ENCODE assay signal across 8 cellular contexts in genomic region chrX:10156199-10157031, GRCh38. TPM values are rescaled to one million over a fixed set of nuclear protein-coding genes. Genes with fewer than 3 reads are reported as not detected.
DNase-seq lines count a peak whose midpoint lies in the region; ATAC-seq and TF ChIP-seq lines count a peak whose summit lies in the region.

CLCN4 (plus strand) TSS chrX:10156975; CDS start chrX:10185033, 28,058 bp downstream.

- in situ Hi-C loops in GM23248 (cut with MboI) = no loop called here

- WGBS in GM23248 (ENCODE audit: low coverage in 1 of 2, low lambda C conversion rate in 2 of 2, missing lambda C conversion rate in 2 of 2), 2 experiments = 8 to 17% methylated on average over 10 to 17 of the region's 27 CpGs
- WGBS in adrenal gland, 4 donors = 10 to 47% (median 24%) methylated on average over 7 to 27 of the region's 27 CpGs
- 7 to 9% methylated on average over 26 to 27 of the region's 27 CpGs for WGBS in heart right ventricle, 2 donors

- intact Hi-C loops in Caco-2 (cut with micrococcal nuclease; ENCODE audit: unreplicated experiment) (loop anchor here (1.0 kb wide), 2 partner anchors 13 to 22 kb away; no protein-coding TSS in a partner anchor), adrenal gland (cut with DNase I) (no loop called here), heart right ventricle (cut with DNase I) (no loop called here)

- H3K9me3 ChIP-seq in Caco-2 (no peaks in the 10 kb centered on the region), GM23248 (ENCODE audit: low read depth) (no peaks in the 10 kb centered on the region), adrenal gland (replicated peaks in 1 of 3) (no peaks in the 10 kb centered on the region), heart right ventricle (no peaks in the 10 kb centered on the region), parathyroid adenoma (ENCODE audit: control insufficient read depth, low read length) (no peaks in the 10 kb centered on the region)

- H3K9me2 ChIP-seq in GM23248 (ENCODE audit: insufficient read depth) = no peaks in the 10 kb centered on the region

- peaks cover 12% of the 10 kb centered on the region for H3K4me1 Mint-ChIP-seq in Caco-2 (ENCODE audit: low read depth, unreplicated experiment)

- H3K4me1 ChIP-seq in Caco-2 (peaks cover 8% of the 10 kb centered on the region; the same call in 1 of the 2 replicates), GM23248 (ENCODE audit: insufficient read depth) (peaks cover 18% of the 10 kb centered on the region), adrenal gland (replicated peaks in 1 of 2) (peaks cover 0 to 10% of the 10 kb centered on the region in 2 donors), heart right ventricle (peaks cover 0 to 20% (median 2%) of the 10 kb centered on the region in 9 donors), parathyroid adenoma (no peaks in the 10 kb centered on the region)

- ATAC-seq in heart right ventricle (peak; percentile 72 to 96 (median 91)), GM19455 (IDR thresholded peaks at IDR 0.05; ENCODE audit: unreplicated experiment) (no peak)

- 0 out of 2 replicates have a peak within 1 kb of the TSS, but pooled peaks have one; percentile 18 for H3K27ac ChIP-seq in GM23248
- H3K27ac ChIP-seq in adrenal gland = peak within 1 kb of the TSS; percentile 21 to 78 (median 51)
- peak within 1 kb of the TSS; percentile 48 to 85 (median 73) for H3K27ac ChIP-seq in heart right ventricle
- peak within 1 kb of the TSS; percentile 95 for H3K27ac ChIP-seq in parathyroid adenoma

- no peaks in the 10 kb centered on the region for H3K36me3 ChIP-seq in Caco-2 (ENCODE audit: control insufficient read depth, insufficient read depth, low read length)
- no peaks in the 10 kb centered on the region for H3K36me3 ChIP-seq in GM23248 (ENCODE audit: low read depth)
- H3K36me3 ChIP-seq in adrenal gland (replicated peaks in 1 of 2) = no peaks in the 10 kb centered on the region
- no peaks in the 10 kb centered on the region for H3K36me3 ChIP-seq in heart right ventricle
- no peaks in the 10 kb centered on the region for H3K36me3 ChIP-seq in parathyroid adenoma (ENCODE audit: control insufficient read depth, insufficient read depth, low read length)

- BruUV-seq in Caco-2 (replicated peaks; lab: Mats Ljungman, UMichigan) = TSS peak; percentile 90

- H3K9ac ChIP-seq in GM23248 (peak within 1 kb of the TSS; percentile 53), parathyroid adenoma (no peak within 1 kb of the TSS)

- no peaks in the 10 kb centered on the region for H3K27me3 Mint-ChIP-seq in Caco-2 (ENCODE audit: insufficient read depth, unreplicated experiment)

- H2AFZ ChIP-seq in GM23248 = peak within 1 kb of the TSS; percentile 83
- peak within 1 kb of the TSS; percentile 79 for H2AFZ ChIP-seq in parathyroid adenoma

- peak within 1 kb of the TSS; percentile 26 for H3K4me3 ChIP-seq in Caco-2 (ENCODE audit: low read depth, low read length)
- H3K4me3 ChIP-seq in GM23248 = peak within 1 kb of the TSS; percentile 57
- H3K4me3 ChIP-seq in adrenal gland = peak within 1 kb of the TSS in 2 of 4 donors; percentile 15 to 49
- peak within 1 kb of the TSS; percentile 18 to 54 (median 46) for H3K4me3 ChIP-seq in heart right ventricle
- peak within 1 kb of the TSS; percentile 66 for H3K4me3 ChIP-seq in parathyroid adenoma (ENCODE audit: low read depth, low read length)

- CTCF ChIA-PET in Caco-2 (lab: Charles Lee) = interaction anchor here (0.8 kb wide), 1 partner anchor 13 kb away, joined by 3 read pairs; no protein-coding TSS in a partner anchor

- H3K36me3 Mint-ChIP-seq in Caco-2 (ENCODE audit: insufficient read depth, unreplicated experiment) = peaks cover 6% of the 10 kb centered on the region

- peaks cover 8% of the 10 kb centered on the region for H3F3A ChIP-seq in GM23248 (ENCODE audit: insufficient read depth)

- TF ChIP-seq POLR2A in adrenal gland (IDR thresholded peaks at IDR 0.05) = peak in 1 of 2 donors; percentile 67

- no peaks in the 10 kb centered on the region for H3K79me2 ChIP-seq in GM23248 (ENCODE audit: insufficient read depth)
- H3K79me2 ChIP-seq in parathyroid adenoma = peaks cover 15% of the 10 kb centered on the region

- H3K4me2 ChIP-seq in GM23248 (ENCODE audit: unreplicated experiment) = peak within 1 kb of the TSS; percentile 81
- peak within 1 kb of the TSS; percentile 77 for H3K4me2 ChIP-seq in parathyroid adenoma (ENCODE audit: low read length)

- TF ChIP-seq CTCF in Caco-2 (IDR thresholded peaks at IDR 0.05; ENCODE audit: insufficient read depth in 1 of 2, low read depth in 1 of 2, low read length in 1 of 2, severe bottlenecking in 1 of 2, unreplicated experiment in 1 of 2) (no peak), adrenal gland (IDR thresholded peaks at IDR 0.05) (no peak), heart right ventricle (IDR thresholded peaks at IDR 0.05) (no peak), parathyroid adenoma (IDR thresholded peaks at IDR 0.05) (no peak)

- H3K27me3 ChIP-seq in Caco-2 (replicated peaks; ENCODE audit: control insufficient read depth, insufficient read depth, low read length) (no peaks in the 10 kb centered on the region), GM23248 (replicated peaks; ENCODE audit: insufficient read depth) (no peaks in the 10 kb centered on the region), adrenal gland (peaks cover 22% of the 10 kb centered on the region), heart right ventricle (peaks cover 0 to 98% (median 0%) of the 10 kb centered on the region in 7 donors), parathyroid adenoma (ENCODE audit: control insufficient read depth, insufficient read depth, low read length) (no peaks in the 10 kb centered on the region)

- no peaks in the 10 kb centered on the region for H3K9me3 Mint-ChIP-seq in Caco-2 (ENCODE audit: unreplicated experiment)

- H4K20me1 ChIP-seq in GM23248 (ENCODE audit: insufficient read depth) = no peaks in the 10 kb centered on the region

- POLR2A ChIA-PET in Caco-2 (lab: Charles Lee) = interaction anchor here (0.7 to 2.0 kb wide), 2 partner anchors 22 to 311 kb away, joined by 3 to 5 read pairs; no protein-coding TSS in a partner anchor

- DNase-seq in Caco-2 (peak; percentile 78 to 79), GM23248 (peak; percentile 61), NCI-H2081 (lab: John Stamatoyannopoulos, UW) (peak; percentile 54 to 75), adrenal gland (peak; percentile 64 to 85 (median 72)), heart right ventricle (peak; percentile 53 to 71), NCI-H2029 (lab: John Stamatoyannopoulos, UW) (no peak)

- H3K4me3 Mint-ChIP-seq in Caco-2 (ENCODE audit: unreplicated experiment) = peak within 1 kb of the TSS; percentile 70

- peak within 1 kb of the TSS; percentile 76 for H3K27ac Mint-ChIP-seq in Caco-2 (ENCODE audit: unreplicated experiment)

RNA-seq across cellular contexts. Expression of gene CLCN4, which starts in this region (rescaled TPM):
- total RNA-seq in Caco-2 (2022) (10.0 and 11.1 TPM in 2 replicates), adrenal gland (1 to 10 TPM; 3.6 to 8.8 (median 5.0) TPM), heart right ventricle (10 to 100 TPM; 24.2 to 44.9 (median 32.9) TPM)
- total RNA-seq in GM23248 (2014; rRNA removed; shearing (Covaris generic)) = 0.89 and 0.97 TPM in 2 replicates
- polyA plus RNA-seq in GM23248 (2016; fragmentation: Nextera tagmentation; extraction: Ambion mirVana) (0.29 and 0.71 TPM in 2 replicates), adrenal gland (1 to 10 TPM; 1.2 to 3.6 (median 1.3) TPM), heart right ventricle (1 to 10 TPM; 4.0 to 4.4 TPM)

Comparison
In these comparisons a context has a peak if more than half of its experiments do, and no peak if none do; other contexts are left out.
1. Peak in DNase-seq, H3K4me3 ChIP-seq, H3K27ac ChIP-seq, H3K9ac ChIP-seq and H3K4me2 ChIP-seq in GM23248; RNA of the gene not detected or under 1 TPM.
2. H3K27ac ChIP-seq: peak in every context shown above with its lines; median percentile 95 in parathyroid adenoma; 73 in heart right ventricle; 51 in adrenal gland; 18 in GM23248.